In the genomic region with DNA sequence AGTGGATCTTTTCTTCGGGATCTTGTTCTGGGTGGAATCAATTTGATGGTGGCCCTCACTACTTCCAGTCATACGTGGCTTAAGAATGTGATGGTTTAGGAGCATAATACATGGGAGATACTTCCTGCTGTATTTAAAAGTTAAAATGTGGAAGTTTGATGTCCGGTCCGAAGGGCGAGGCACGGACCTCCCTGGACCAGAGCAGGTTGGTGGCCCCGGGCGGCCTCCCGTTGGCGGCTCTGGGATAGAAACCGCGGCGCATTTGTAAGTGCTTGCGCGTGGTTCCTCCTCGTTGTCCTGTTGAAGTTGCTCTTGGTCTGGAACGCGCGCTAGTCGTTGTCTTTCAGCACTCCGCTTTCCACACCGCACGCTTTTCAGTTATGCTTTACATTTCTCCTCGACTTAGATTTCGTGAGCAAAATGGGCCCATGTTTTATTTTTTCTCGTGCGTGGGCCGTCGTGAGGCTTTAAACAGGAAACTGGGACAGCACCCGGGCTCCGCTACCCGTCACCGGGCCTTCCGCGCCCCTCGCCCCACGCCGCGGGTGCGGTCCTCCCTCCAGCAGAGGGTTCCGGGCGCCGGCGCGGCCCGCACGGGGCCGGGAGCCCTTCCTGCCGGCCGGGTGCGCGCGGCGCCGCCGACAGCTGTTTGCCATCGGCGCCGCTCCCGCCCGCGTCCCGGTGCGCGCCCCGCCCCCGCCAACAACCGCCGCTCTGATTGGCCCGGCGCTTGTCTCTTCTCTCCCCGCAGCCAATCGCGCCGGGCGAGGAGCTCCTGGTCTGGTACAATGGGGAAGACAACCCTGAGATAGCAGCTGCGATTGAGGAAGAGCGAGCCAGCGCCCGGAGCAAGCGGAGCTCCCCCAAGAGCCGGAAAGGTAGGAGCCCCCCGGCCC, we compare ENCODE assay signal across 1 cellular context.
A peak's percentile ranks its signal among the peaks of the same experiment; 100 is the strongest.
TF ChIP-seq lines count a peak whose summit lies in the region.

No MANE protein-coding gene starts in this region.

TF ChIP-seq in K562, 482 proteins besides CTCF, POLR2A, EP300 and RAD21 (continued from another document and continues in another):
- TF ChIP-seq, protein P1, sequence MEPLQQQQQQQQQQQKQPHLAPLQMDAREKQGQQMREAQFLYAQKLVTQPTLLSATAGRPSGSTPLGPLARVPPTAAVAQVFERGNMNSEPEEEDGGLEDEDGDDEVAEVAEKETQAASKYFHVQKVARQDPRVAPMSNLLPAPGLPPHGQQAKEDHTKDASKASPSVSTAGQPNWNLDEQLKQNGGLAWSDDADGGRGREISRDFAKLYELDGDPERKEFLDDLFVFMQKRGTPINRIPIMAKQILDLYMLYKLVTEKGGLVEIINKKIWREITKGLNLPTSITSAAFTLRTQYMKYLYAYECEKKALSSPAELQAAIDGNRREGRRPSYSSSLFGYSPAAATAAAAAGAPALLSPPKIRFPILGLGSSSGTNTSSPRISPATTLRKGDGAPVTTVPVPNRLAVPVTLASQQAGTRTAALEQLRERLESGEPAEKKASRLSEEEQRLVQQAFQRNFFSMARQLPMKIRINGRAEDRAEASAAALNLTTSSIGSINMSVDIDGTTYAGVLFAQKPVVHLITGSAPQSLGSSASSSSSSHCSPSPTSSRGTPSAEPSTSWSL (CRISPR knock-in tag; IDR thresholded peaks at IDR 0.05; ENCODE audit: borderline replicate concordance), result no peak
- TF ChIP-seq GATAD2A (IDR thresholded peaks at IDR 0.05) (no peak), CBX3 (IDR thresholded peaks at IDR 0.05; ENCODE audit: borderline replicate concordance in 1 of 2, low read length in 2 of 2) (no peak), ZBTB17 (CRISPR knock-in tag; IDR thresholded peaks at IDR 0.05) (no peak), TRIM25 (IDR thresholded peaks at IDR 0.05; ENCODE audit: borderline replicate concordance) (no peak), ZBTB7A (IDR thresholded peaks at IDR 0.05; ENCODE audit: borderline replicate concordance, control insufficient read depth, low read depth, low read length) (peak; percentile 51; the same call in 1 of the 2 replicates), TCF7 (IDR thresholded peaks at IDR 0.05; ENCODE audit: borderline replicate concordance) (no peak), GABPA (tag; conservative IDR thresholded peaks at IDR 0.05; ENCODE audit: low read depth) (peak; percentile 71), KHSRP (IDR thresholded peaks at IDR 0.05) (no peak), ZC3H4 (CRISPR knock-in tag; IDR thresholded peaks at IDR 0.05; ENCODE audit: borderline replicate concordance) (no peak), FOXK1 (CRISPR knock-in tag; IDR thresholded peaks at IDR 0.05; ENCODE audit: borderline replicate concordance) (no peak), NBN (IDR thresholded peaks at IDR 0.05; ENCODE audit: low read depth) (no peak), ZNF445 (CRISPR knock-in tag; IDR thresholded peaks at IDR 0.05; ENCODE audit: low read depth) (no peak), HSF4 (CRISPR knock-in tag; IDR thresholded peaks at IDR 0.05; ENCODE audit: borderline replicate concordance) (no peak), RUNX1 (IDR thresholded peaks at IDR 0.05; ENCODE audit: low read depth) (no peak), MBD2 (IDR thresholded peaks at IDR 0.05; ENCODE audit: borderline replicate concordance, low read depth) (peak; percentile 92), TBL1XR1 (IDR thresholded peaks at IDR 0.05; ENCODE audit: low read length in 2 of 2) (no peak), TRIM28 (IDR thresholded peaks at IDR 0.05) (no peak), ATF1 (CRISPR knock-in tag; IDR thresholded peaks at IDR 0.05) (no peak), ATF1 (tag; IDR thresholded peaks at IDR 0.05) (peak; percentile 60), BCL6 (CRISPR knock-in tag; IDR thresholded peaks at IDR 0.05) (no peak), GATAD2B (IDR thresholded peaks at IDR 0.05; ENCODE audit: borderline replicate concordance) (peak; percentile 68)
- TF ChIP-seq, protein P2, sequence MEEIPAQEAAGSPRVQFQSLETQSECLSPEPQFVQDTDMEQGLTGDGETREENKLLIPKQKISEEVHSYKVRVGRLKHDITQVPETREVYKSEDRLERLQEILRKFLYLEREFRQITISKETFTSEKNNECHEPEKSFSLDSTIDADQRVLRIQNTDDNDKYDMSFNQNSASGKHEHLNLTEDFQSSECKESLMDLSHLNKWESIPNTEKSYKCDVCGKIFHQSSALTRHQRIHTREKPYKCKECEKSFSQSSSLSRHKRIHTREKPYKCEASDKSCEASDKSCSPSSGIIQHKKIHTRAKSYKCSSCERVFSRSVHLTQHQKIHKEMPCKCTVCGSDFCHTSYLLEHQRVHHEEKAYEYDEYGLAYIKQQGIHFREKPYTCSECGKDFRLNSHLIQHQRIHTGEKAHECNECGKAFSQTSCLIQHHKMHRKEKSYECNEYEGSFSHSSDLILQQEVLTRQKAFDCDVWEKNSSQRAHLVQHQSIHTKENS (CRISPR knock-in tag; IDR thresholded peaks at IDR 0.05), result no peak
- TF ChIP-seq, protein P3, sequence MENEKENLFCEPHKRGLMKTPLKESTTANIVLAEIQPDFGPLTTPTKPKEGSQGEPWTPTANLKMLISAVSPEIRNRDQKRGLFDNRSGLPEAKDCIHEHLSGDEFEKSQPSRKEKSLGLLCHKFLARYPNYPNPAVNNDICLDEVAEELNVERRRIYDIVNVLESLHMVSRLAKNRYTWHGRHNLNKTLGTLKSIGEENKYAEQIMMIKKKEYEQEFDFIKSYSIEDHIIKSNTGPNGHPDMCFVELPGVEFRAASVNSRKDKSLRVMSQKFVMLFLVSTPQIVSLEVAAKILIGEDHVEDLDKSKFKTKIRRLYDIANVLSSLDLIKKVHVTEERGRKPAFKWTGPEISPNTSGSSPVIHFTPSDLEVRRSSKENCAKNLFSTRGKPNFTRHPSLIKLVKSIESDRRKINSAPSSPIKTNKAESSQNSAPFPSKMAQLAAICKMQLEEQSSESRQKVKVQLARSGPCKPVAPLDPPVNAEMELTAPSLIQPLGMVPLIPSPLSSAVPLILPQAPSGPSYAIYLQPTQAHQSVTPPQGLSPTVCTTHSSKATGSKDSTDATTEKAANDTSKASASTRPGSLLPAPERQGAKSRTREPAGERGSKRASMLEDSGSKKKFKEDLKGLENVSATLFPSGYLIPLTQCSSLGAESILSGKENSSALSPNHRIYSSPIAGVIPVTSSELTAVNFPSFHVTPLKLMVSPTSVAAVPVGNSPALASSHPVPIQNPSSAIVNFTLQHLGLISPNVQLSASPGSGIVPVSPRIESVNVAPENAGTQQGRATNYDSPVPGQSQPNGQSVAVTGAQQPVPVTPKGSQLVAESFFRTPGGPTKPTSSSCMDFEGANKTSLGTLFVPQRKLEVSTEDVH (IDR thresholded peaks at IDR 0.05; ENCODE audit: low read depth, partially characterized antibody), result no peak
- TF ChIP-seq, protein P4, sequence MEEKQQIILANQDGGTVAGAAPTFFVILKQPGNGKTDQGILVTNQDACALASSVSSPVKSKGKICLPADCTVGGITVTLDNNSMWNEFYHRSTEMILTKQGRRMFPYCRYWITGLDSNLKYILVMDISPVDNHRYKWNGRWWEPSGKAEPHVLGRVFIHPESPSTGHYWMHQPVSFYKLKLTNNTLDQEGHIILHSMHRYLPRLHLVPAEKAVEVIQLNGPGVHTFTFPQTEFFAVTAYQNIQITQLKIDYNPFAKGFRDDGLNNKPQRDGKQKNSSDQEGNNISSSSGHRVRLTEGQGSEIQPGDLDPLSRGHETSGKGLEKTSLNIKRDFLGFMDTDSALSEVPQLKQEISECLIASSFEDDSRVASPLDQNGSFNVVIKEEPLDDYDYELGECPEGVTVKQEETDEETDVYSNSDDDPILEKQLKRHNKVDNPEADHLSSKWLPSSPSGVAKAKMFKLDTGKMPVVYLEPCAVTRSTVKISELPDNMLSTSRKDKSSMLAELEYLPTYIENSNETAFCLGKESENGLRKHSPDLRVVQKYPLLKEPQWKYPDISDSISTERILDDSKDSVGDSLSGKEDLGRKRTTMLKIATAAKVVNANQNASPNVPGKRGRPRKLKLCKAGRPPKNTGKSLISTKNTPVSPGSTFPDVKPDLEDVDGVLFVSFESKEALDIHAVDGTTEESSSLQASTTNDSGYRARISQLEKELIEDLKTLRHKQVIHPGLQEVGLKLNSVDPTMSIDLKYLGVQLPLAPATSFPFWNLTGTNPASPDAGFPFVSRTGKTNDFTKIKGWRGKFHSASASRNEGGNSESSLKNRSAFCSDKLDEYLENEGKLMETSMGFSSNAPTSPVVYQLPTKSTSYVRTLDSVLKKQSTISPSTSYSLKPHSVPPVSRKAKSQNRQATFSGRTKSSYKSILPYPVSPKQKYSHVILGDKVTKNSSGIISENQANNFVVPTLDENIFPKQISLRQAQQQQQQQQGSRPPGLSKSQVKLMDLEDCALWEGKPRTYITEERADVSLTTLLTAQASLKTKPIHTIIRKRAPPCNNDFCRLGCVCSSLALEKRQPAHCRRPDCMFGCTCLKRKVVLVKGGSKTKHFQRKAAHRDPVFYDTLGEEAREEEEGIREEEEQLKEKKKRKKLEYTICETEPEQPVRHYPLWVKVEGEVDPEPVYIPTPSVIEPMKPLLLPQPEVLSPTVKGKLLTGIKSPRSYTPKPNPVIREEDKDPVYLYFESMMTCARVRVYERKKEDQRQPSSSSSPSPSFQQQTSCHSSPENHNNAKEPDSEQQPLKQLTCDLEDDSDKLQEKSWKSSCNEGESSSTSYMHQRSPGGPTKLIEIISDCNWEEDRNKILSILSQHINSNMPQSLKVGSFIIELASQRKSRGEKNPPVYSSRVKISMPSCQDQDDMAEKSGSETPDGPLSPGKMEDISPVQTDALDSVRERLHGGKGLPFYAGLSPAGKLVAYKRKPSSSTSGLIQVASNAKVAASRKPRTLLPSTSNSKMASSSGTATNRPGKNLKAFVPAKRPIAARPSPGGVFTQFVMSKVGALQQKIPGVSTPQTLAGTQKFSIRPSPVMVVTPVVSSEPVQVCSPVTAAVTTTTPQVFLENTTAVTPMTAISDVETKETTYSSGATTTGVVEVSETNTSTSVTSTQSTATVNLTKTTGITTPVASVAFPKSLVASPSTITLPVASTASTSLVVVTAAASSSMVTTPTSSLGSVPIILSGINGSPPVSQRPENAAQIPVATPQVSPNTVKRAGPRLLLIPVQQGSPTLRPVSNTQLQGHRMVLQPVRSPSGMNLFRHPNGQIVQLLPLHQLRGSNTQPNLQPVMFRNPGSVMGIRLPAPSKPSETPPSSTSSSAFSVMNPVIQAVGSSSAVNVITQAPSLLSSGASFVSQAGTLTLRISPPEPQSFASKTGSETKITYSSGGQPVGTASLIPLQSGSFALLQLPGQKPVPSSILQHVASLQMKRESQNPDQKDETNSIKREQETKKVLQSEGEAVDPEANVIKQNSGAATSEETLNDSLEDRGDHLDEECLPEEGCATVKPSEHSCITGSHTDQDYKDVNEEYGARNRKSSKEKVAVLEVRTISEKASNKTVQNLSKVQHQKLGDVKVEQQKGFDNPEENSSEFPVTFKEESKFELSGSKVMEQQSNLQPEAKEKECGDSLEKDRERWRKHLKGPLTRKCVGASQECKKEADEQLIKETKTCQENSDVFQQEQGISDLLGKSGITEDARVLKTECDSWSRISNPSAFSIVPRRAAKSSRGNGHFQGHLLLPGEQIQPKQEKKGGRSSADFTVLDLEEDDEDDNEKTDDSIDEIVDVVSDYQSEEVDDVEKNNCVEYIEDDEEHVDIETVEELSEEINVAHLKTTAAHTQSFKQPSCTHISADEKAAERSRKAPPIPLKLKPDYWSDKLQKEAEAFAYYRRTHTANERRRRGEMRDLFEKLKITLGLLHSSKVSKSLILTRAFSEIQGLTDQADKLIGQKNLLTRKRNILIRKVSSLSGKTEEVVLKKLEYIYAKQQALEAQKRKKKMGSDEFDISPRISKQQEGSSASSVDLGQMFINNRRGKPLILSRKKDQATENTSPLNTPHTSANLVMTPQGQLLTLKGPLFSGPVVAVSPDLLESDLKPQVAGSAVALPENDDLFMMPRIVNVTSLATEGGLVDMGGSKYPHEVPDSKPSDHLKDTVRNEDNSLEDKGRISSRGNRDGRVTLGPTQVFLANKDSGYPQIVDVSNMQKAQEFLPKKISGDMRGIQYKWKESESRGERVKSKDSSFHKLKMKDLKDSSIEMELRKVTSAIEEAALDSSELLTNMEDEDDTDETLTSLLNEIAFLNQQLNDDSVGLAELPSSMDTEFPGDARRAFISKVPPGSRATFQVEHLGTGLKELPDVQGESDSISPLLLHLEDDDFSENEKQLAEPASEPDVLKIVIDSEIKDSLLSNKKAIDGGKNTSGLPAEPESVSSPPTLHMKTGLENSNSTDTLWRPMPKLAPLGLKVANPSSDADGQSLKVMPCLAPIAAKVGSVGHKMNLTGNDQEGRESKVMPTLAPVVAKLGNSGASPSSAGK (IDR thresholded peaks at IDR 0.05), result peak; percentile 85
